8 cellular contexts compared by ENCODE assay signal in genomic region chr16:86517652-86518258, GRCh38. TPM values are rescaled to one million over a fixed set of nuclear protein-coding genes. Genes with fewer than 3 reads are reported as not detected.
DNase-seq lines count a peak whose midpoint lies in the region; ATAC-seq and TF ChIP-seq lines count a peak whose summit lies in the region.

No MANE protein-coding gene starts in this region.

- H3K36me3 ChIP-seq in duodenal mucosa (ENCODE audit: control insufficient read depth in 1 of 2, insufficient read depth in 2 of 2, low read length in 2 of 2) (peaks cover 0 to 4% of the 10 kb centered on the region in 2 donors), urinary bladder (ENCODE audit: insufficient read depth) (no peaks in the 10 kb centered on the region)

- H3K27me3 ChIP-seq in duodenal mucosa (ENCODE audit: control insufficient read depth in 1 of 2, insufficient read depth in 2 of 2, low read length in 2 of 2) = peaks cover 38 to 52% of the 10 kb centered on the region in 2 donors

- no peaks in the 10 kb centered on the region for H3K9me3 ChIP-seq in duodenal mucosa (ENCODE audit: control insufficient read depth in 1 of 2, low read length in 2 of 2)

- peak overlapping the region; percentile 32 to 37 for H3K9ac ChIP-seq in duodenal mucosa (ENCODE audit: low read depth in 1 of 2, low read length in 2 of 2)

- TF ChIP-seq CTCF in GM12875 (IDR thresholded peaks at IDR 0.05; ENCODE audit: borderline replicate concordance, insufficient read depth, low read depth, low read length) = peak; percentile 73

- H3K4me1 Mint-ChIP-seq in memory B cell = peaks cover 5% of the 10 kb centered on the region

- H3K4me3 ChIP-seq in GM12875 (ENCODE audit: low read depth, low read length) (no peak overlapping the region), duodenal mucosa (ENCODE audit: low read depth in 1 of 2, low read length in 2 of 2) (no peak overlapping the region), urinary bladder (ENCODE audit: low read depth, low read length) (no peak overlapping the region)

- H3K9me3 Mint-ChIP-seq in memory B cell = no peaks in the 10 kb centered on the region

- H3K27me3 Mint-ChIP-seq in memory B cell = peaks cover 31% of the 10 kb centered on the region

- H3K27ac Mint-ChIP-seq in memory B cell = no peak overlapping the region

- H3K27ac ChIP-seq in duodenal mucosa (ENCODE audit: low read depth, low read length) (peak overlapping the region; percentile 50), urinary bladder (ENCODE audit: low read depth) (peak overlapping the region; percentile 86)

- DNase-seq in AG20443 (ENCODE audit: low spot score) (peak; percentile 88), RKO (ENCODE audit: low spot score) (peak; percentile 66), memory B cell (ENCODE audit: low spot score in 2 of 2) (no peak), NCI-H2029 (lab: John Stamatoyannopoulos, UW) (no peak)

- H3K4me3 Mint-ChIP-seq in memory B cell = no peak overlapping the region

- ATAC-seq in memory B cell (ENCODE audit: low read depth) (peak; percentile 47), GM19455 (IDR thresholded peaks at IDR 0.05; ENCODE audit: unreplicated experiment) (no peak)

- H3K36me3 Mint-ChIP-seq in memory B cell = no peaks in the 10 kb centered on the region

- H3K4me1 ChIP-seq in duodenal mucosa (ENCODE audit: control insufficient read depth in 1 of 2, insufficient read depth in 2 of 2, low read length in 2 of 2) (peaks cover 0 to 19% of the 10 kb centered on the region in 2 donors), urinary bladder (ENCODE audit: insufficient read depth) (no peaks in the 10 kb centered on the region)

- WGBS in urinary bladder = 17% methylated on average over 17 of the region's 17 CpGs

RNA-seq across cellular contexts. Expression of gene FOXF1, which starts 7.4 kb away (rescaled TPM):
- total RNA-seq in urinary bladder = 28.9 TPM
- 83.3 TPM for polyA plus RNA-seq in urinary bladder

RNA-seq across cellular contexts. Expression of gene MTHFSD, which starts 37.3 kb away (rescaled TPM):
- 20.7 TPM for total RNA-seq in urinary bladder
- polyA plus RNA-seq in urinary bladder = 12.0 TPM

RNA-seq across cellular contexts. Expression of gene FOXC2, which starts 48.9 kb away (rescaled TPM):
- 0.58 TPM for total RNA-seq in urinary bladder
- 0.73 TPM for polyA plus RNA-seq in urinary bladder

Comparison
In these comparisons a context has a peak if more than half of its experiments do, and no peak if none do; other contexts are left out.
1. DNase-seq: peak in AG20443 (single experiment) and RKO (single experiment); none in memory B cell (0 of 2) and NCI-H2029 (single experiment).